Comparison of ENCODE assay signal across 1 cellular context in the genomic region with DNA sequence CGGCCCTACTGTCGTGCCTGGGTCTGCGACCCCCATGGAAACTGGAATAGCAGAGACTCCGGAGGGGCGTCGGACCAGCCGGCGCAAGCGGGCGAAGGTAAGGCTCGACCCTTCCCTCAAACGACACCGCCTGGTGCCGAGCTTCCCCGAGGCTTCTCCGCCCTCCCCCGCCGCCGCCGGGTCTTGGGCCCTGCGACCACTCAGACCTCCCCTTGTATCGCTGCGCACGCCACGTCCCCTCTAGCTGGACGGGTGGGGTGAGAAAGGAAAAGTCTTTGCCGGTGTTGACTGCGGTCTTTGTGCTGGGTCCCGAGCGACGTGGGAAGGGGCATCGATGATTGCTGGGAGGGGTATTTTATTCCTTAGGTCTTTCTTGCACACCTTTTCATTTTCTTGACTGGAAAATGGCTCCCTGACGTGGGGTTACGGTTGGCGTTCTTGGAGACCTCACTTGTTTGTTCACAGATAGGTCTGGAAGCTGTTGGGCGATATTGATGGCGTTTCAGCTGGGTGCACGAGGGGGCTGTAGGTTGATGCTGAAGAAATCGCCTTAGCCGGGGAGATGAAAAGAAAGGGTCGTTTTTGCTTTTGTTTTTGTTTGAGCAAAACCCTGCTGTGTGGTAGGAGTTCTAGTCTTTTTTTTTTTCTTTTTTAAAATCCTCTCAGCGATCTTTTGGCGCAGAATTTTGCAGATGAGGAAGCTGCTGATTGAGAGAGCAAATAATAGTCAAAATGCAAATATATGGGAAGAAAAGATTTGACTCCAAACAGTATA.
TF ChIP-seq lines count a peak whose summit lies in the region.

No MANE protein-coding gene starts in this region.

TF ChIP-seq in K562, 482 proteins besides CTCF, POLR2A, EP300 and RAD21 (continued from another document and continues in another):
- TF ChIP-seq, protein P1, sequence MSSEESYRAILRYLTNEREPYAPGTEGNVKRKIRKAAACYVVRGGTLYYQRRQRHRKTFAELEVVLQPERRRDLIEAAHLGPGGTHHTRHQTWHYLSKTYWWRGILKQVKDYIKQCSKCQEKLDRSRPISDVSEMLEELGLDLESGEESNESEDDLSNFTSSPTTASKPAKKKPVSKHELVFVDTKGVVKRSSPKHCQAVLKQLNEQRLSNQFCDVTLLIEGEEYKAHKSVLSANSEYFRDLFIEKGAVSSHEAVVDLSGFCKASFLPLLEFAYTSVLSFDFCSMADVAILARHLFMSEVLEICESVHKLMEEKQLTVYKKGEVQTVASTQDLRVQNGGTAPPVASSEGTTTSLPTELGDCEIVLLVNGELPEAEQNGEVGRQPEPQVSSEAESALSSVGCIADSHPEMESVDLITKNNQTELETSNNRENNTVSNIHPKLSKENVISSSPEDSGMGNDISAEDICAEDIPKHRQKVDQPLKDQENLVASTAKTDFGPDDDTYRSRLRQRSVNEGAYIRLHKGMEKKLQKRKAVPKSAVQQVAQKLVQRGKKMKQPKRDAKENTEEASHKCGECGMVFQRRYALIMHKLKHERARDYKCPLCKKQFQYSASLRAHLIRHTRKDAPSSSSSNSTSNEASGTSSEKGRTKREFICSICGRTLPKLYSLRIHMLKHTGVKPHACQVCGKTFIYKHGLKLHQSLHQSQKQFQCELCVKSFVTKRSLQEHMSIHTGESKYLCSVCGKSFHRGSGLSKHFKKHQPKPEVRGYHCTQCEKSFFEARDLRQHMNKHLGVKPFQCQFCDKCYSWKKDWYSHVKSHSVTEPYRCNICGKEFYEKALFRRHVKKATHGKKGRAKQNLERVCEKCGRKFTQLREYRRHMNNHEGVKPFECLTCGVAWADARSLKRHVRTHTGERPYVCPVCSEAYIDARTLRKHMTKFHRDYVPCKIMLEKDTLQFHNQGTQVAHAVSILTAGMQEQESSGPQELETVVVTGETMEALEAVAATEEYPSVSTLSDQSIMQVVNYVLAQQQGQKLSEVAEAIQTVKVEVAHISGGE (CRISPR knock-in tag; IDR thresholded peaks at IDR 0.05): no peak
- TF ChIP-seq GTF2A2 (tag; IDR thresholded peaks at IDR 0.05) (no peak), CBX1 (IDR thresholded peaks at IDR 0.05; ENCODE audit: low read depth) (no peak), CCAR2 (IDR thresholded peaks at IDR 0.05; ENCODE audit: low read depth, low read length) (no peak), HMG20B (CRISPR knock-in tag; IDR thresholded peaks at IDR 0.05) (no peak), YY1 (IDR thresholded peaks at IDR 0.05; ENCODE audit: borderline replicate concordance in 1 of 3, control insufficient read depth in 1 of 3, extremely low read depth in 1 of 3, insufficient read depth in 3 of 3, insufficient read length in 1 of 3, insufficient replicate concordance in 2 of 3, low read depth in 1 of 3, low read length in 2 of 3) (peak in 1 of 3 experiments; percentile 77), HNRNPLL (IDR thresholded peaks at IDR 0.05; ENCODE audit: low read depth, low read length, poor library complexity, severe bottlenecking) (no peak), GTF2F1 (IDR thresholded peaks at IDR 0.05; ENCODE audit: low read depth, low read length) (no peak), ZNF589 (CRISPR knock-in tag; IDR thresholded peaks at IDR 0.05; ENCODE audit: low read depth) (no peak), ZNF146 (CRISPR knock-in tag; IDR thresholded peaks at IDR 0.05; ENCODE audit: unreplicated experiment) (no peak), ZC3H8 (IDR thresholded peaks at IDR 0.05) (no peak), NCOR1 (IDR thresholded peaks at IDR 0.05) (no peak), ZNF263 (CRISPR knock-in tag; IDR thresholded peaks at IDR 0.05; ENCODE audit: borderline replicate concordance) (peak; percentile 60), HNRNPK (IDR thresholded peaks at IDR 0.05; ENCODE audit: low read depth, low read length, poor library complexity, severe bottlenecking) (no peak), CREM (IDR thresholded peaks at IDR 0.05; ENCODE audit: low read depth) (no peak), ZNF780A (CRISPR knock-in tag; IDR thresholded peaks at IDR 0.05) (no peak), MED1 (CRISPR knock-in tag; IDR thresholded peaks at IDR 0.05; ENCODE audit: borderline replicate concordance) (no peak), ZBTB17 (CRISPR knock-in tag; IDR thresholded peaks at IDR 0.05) (no peak), NBN (IDR thresholded peaks at IDR 0.05; ENCODE audit: low read depth) (no peak), PHB (CRISPR knock-in tag; IDR thresholded peaks at IDR 0.05) (no peak), ZNF282 (CRISPR knock-in tag; IDR thresholded peaks at IDR 0.05) (0 out of 2 replicates have a peak, but pooled peaks have one; percentile 2), ELF4 (CRISPR knock-in tag; IDR thresholded peaks at IDR 0.05) (no peak), HNRNPUL1 (IDR thresholded peaks at IDR 0.05; ENCODE audit: low read length) (no peak), CEBPG (CRISPR knock-in tag; IDR thresholded peaks at IDR 0.05) (peak; percentile 23), CEBPG (tag; conservative IDR thresholded peaks at IDR 0.05 in 1 of 2, IDR thresholded peaks at IDR 0.05 in 1 of 2) (no peak), NFRKB (IDR thresholded peaks at IDR 0.05; ENCODE audit: low read depth) (no peak), CBX5 (IDR thresholded peaks at IDR 0.05; ENCODE audit: borderline replicate concordance, low read depth) (no peak), ZBTB7A (IDR thresholded peaks at IDR 0.05; ENCODE audit: borderline replicate concordance, control insufficient read depth, low read depth, low read length) (peak; percentile 95), SRF (CRISPR knock-in tag; IDR thresholded peaks at IDR 0.05) (no peak), ZNF507 (tag; conservative IDR thresholded peaks at IDR 0.05) (no peak)
- TF ChIP-seq, protein P2, sequence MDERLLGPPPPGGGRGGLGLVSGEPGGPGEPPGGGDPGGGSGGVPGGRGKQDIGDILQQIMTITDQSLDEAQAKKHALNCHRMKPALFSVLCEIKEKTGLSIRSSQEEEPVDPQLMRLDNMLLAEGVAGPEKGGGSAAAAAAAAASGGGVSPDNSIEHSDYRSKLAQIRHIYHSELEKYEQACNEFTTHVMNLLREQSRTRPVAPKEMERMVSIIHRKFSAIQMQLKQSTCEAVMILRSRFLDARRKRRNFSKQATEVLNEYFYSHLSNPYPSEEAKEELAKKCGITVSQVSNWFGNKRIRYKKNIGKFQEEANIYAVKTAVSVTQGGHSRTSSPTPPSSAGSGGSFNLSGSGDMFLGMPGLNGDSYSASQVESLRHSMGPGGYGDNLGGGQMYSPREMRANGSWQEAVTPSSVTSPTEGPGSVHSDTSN (CRISPR knock-in tag; IDR thresholded peaks at IDR 0.05; ENCODE audit: low read depth): no peak
- TF ChIP-seq, protein P2 (tag; conservative IDR thresholded peaks at IDR 0.05; ENCODE audit: low read depth): no peak
- TF ChIP-seq, protein P3, sequence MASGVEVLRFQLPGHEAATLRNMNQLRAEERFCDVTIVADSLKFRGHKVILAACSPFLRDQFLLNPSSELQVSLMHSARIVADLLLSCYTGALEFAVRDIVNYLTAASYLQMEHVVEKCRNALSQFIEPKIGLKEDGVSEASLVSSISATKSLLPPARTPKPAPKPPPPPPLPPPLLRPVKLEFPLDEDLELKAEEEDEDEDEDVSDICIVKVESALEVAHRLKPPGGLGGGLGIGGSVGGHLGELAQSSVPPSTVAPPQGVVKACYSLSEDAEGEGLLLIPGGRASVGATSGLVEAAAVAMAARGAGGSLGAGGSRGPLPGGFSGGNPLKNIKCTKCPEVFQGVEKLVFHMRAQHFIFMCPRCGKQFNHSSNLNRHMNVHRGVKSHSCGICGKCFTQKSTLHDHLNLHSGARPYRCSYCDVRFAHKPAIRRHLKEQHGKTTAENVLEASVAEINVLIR (CRISPR knock-in tag; IDR thresholded peaks at IDR 0.05): no peak
- TF ChIP-seq, protein P4, sequence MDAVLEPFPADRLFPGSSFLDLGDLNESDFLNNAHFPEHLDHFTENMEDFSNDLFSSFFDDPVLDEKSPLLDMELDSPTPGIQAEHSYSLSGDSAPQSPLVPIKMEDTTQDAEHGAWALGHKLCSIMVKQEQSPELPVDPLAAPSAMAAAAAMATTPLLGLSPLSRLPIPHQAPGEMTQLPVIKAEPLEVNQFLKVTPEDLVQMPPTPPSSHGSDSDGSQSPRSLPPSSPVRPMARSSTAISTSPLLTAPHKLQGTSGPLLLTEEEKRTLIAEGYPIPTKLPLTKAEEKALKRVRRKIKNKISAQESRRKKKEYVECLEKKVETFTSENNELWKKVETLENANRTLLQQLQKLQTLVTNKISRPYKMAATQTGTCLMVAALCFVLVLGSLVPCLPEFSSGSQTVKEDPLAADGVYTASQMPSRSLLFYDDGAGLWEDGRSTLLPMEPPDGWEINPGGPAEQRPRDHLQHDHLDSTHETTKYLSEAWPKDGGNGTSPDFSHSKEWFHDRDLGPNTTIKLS (IDR thresholded peaks at IDR 0.05; ENCODE audit: borderline replicate concordance, low read depth): no peak
- TF ChIP-seq, protein P5, sequence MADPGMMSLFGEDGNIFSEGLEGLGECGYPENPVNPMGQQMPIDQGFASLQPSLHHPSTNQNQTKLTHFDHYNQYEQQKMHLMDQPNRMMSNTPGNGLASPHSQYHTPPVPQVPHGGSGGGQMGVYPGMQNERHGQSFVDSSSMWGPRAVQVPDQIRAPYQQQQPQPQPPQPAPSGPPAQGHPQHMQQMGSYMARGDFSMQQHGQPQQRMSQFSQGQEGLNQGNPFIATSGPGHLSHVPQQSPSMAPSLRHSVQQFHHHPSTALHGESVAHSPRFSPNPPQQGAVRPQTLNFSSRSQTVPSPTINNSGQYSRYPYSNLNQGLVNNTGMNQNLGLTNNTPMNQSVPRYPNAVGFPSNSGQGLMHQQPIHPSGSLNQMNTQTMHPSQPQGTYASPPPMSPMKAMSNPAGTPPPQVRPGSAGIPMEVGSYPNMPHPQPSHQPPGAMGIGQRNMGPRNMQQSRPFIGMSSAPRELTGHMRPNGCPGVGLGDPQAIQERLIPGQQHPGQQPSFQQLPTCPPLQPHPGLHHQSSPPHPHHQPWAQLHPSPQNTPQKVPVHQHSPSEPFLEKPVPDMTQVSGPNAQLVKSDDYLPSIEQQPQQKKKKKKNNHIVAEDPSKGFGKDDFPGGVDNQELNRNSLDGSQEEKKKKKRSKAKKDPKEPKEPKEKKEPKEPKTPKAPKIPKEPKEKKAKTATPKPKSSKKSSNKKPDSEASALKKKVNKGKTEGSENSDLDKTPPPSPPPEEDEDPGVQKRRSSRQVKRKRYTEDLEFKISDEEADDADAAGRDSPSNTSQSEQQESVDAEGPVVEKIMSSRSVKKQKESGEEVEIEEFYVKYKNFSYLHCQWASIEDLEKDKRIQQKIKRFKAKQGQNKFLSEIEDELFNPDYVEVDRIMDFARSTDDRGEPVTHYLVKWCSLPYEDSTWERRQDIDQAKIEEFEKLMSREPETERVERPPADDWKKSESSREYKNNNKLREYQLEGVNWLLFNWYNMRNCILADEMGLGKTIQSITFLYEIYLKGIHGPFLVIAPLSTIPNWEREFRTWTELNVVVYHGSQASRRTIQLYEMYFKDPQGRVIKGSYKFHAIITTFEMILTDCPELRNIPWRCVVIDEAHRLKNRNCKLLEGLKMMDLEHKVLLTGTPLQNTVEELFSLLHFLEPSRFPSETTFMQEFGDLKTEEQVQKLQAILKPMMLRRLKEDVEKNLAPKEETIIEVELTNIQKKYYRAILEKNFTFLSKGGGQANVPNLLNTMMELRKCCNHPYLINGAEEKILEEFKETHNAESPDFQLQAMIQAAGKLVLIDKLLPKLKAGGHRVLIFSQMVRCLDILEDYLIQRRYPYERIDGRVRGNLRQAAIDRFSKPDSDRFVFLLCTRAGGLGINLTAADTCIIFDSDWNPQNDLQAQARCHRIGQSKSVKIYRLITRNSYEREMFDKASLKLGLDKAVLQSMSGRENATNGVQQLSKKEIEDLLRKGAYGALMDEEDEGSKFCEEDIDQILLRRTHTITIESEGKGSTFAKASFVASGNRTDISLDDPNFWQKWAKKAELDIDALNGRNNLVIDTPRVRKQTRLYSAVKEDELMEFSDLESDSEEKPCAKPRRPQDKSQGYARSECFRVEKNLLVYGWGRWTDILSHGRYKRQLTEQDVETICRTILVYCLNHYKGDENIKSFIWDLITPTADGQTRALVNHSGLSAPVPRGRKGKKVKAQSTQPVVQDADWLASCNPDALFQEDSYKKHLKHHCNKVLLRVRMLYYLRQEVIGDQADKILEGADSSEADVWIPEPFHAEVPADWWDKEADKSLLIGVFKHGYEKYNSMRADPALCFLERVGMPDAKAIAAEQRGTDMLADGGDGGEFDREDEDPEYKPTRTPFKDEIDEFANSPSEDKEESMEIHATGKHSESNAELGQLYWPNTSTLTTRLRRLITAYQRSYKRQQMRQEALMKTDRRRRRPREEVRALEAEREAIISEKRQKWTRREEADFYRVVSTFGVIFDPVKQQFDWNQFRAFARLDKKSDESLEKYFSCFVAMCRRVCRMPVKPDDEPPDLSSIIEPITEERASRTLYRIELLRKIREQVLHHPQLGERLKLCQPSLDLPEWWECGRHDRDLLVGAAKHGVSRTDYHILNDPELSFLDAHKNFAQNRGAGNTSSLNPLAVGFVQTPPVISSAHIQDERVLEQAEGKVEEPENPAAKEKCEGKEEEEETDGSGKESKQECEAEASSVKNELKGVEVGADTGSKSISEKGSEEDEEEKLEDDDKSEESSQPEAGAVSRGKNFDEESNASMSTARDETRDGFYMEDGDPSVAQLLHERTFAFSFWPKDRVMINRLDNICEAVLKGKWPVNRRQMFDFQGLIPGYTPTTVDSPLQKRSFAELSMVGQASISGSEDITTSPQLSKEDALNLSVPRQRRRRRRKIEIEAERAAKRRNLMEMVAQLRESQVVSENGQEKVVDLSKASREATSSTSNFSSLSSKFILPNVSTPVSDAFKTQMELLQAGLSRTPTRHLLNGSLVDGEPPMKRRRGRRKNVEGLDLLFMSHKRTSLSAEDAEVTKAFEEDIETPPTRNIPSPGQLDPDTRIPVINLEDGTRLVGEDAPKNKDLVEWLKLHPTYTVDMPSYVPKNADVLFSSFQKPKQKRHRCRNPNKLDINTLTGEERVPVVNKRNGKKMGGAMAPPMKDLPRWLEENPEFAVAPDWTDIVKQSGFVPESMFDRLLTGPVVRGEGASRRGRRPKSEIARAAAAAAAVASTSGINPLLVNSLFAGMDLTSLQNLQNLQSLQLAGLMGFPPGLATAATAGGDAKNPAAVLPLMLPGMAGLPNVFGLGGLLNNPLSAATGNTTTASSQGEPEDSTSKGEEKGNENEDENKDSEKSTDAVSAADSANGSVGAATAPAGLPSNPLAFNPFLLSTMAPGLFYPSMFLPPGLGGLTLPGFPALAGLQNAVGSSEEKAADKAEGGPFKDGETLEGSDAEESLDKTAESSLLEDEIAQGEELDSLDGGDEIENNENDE (IDR thresholded peaks at IDR 0.05; ENCODE audit: low read depth, low read length): no peak
- TF ChIP-seq, protein P6, sequence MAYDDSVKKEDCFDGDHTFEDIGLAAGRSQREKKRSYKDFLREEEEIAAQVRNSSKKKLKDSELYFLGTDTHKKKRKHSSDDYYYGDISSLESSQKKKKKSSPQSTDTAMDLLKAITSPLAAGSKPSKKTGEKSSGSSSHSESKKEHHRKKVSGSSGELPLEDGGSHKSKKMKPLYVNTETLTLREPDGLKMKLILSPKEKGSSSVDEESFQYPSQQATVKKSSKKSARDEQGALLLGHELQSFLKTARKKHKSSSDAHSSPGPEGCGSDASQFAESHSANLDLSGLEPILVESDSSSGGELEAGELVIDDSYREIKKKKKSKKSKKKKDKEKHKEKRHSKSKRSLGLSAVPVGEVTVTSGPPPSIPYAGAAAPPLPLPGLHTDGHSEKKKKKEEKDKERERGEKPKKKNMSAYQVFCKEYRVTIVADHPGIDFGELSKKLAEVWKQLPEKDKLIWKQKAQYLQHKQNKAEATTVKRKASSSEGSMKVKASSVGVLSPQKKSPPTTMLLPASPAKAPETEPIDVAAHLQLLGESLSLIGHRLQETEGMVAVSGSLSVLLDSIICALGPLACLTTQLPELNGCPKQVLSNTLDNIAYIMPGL (CRISPR knock-in tag; IDR thresholded peaks at IDR 0.05): no peak
